Comparison of ENCODE assay signal across 2 cellular contexts in genomic region chr3:196965804-196966173, GRCh38.
TF ChIP-seq lines count a peak whose summit lies in the region.

No MANE protein-coding gene starts in this region.

TF ChIP-seq in HepG2, 621 proteins besides CTCF, POLR2A, EP300 and RAD21 (continues in another document):
- TF ChIP-seq U2AF2 (IDR thresholded peaks at IDR 0.05; ENCODE audit: low read depth, low read length) (no peak), ZFP82 (CRISPR knock-in tag; IDR thresholded peaks at IDR 0.05; ENCODE audit: borderline replicate concordance) (0 out of 2 replicates have a peak, but pooled peaks have one; percentile 41), ZNF367 (CRISPR knock-in tag; IDR thresholded peaks at IDR 0.05; ENCODE audit: borderline replicate concordance) (no peak), PAWR (CRISPR knock-in tag; IDR thresholded peaks at IDR 0.05; ENCODE audit: borderline replicate concordance) (no peak), ZNF792 (CRISPR knock-in tag; IDR thresholded peaks at IDR 0.05) (no peak), ZNF615 (CRISPR knock-in tag; IDR thresholded peaks at IDR 0.05; ENCODE audit: borderline replicate concordance) (no peak), SP1 (IDR thresholded peaks at IDR 0.05) (no peak), SP1 (CRISPR knock-in tag; IDR thresholded peaks at IDR 0.05) (no peak), PAF1 (CRISPR knock-in tag; IDR thresholded peaks at IDR 0.05) (no peak), ELF4 (CRISPR knock-in tag; IDR thresholded peaks at IDR 0.05; ENCODE audit: borderline replicate concordance) (no peak), ZNF17 (CRISPR knock-in tag; IDR thresholded peaks at IDR 0.05) (no peak), POLR2AphosphoS5 (IDR thresholded peaks at IDR 0.05; ENCODE audit: low read depth, low read length) (peak; percentile 6; the same call in 1 of the 2 replicates), ZNF12 (CRISPR knock-in tag; IDR thresholded peaks at IDR 0.05) (no peak), ZNF816 (CRISPR knock-in tag; IDR thresholded peaks at IDR 0.05; ENCODE audit: borderline replicate concordance) (peak; percentile 66; the same call in 1 of the 2 replicates), NBN (conservative IDR thresholded peaks at IDR 0.05) (no peak), GZF1 (CRISPR knock-in tag; IDR thresholded peaks at IDR 0.05) (no peak), RARA (CRISPR knock-in tag; IDR thresholded peaks at IDR 0.05) (no peak), NR2F6 (IDR thresholded peaks at IDR 0.05) (no peak), NR2F6 (CRISPR knock-in tag; IDR thresholded peaks at IDR 0.05) (no peak), ZC3H13 (CRISPR knock-in tag; IDR thresholded peaks at IDR 0.05) (peak; percentile 46; the same call in 1 of the 2 replicates), PCBP1 (IDR thresholded peaks at IDR 0.05; ENCODE audit: borderline replicate concordance, low read depth, low read length) (no peak), ZNF780A (CRISPR knock-in tag; IDR thresholded peaks at IDR 0.05) (no peak), FOXK2 (IDR thresholded peaks at IDR 0.05) (no peak), RARG (CRISPR knock-in tag; IDR thresholded peaks at IDR 0.05; ENCODE audit: low read depth) (no peak), ATF5 (CRISPR knock-in tag; IDR thresholded peaks at IDR 0.05; ENCODE audit: low read depth) (no peak), POLR2G (IDR thresholded peaks at IDR 0.05; ENCODE audit: low read depth, low read length) (peak; percentile 2; the same call in 1 of the 2 replicates), TSC22D2 (CRISPR knock-in tag; IDR thresholded peaks at IDR 0.05; ENCODE audit: borderline replicate concordance) (no peak), MYNN (CRISPR knock-in tag; IDR thresholded peaks at IDR 0.05; ENCODE audit: low read depth) (no peak), FOXJ3 (CRISPR knock-in tag; IDR thresholded peaks at IDR 0.05; ENCODE audit: borderline replicate concordance) (no peak), ZFP91 (CRISPR knock-in tag; IDR thresholded peaks at IDR 0.05; ENCODE audit: borderline replicate concordance) (no peak), ZNF383 (CRISPR knock-in tag; IDR thresholded peaks at IDR 0.05; ENCODE audit: borderline replicate concordance) (no peak), ZSCAN29 (CRISPR knock-in tag; conservative IDR thresholded peaks at IDR 0.05) (peak; percentile 63; the same call in 1 of the 2 replicates), TOPORS (CRISPR knock-in tag; IDR thresholded peaks at IDR 0.05) (no peak), FOSL1 (CRISPR knock-in tag; IDR thresholded peaks at IDR 0.05; ENCODE audit: borderline replicate concordance) (no peak)
- TF ChIP-seq, protein P1, sequence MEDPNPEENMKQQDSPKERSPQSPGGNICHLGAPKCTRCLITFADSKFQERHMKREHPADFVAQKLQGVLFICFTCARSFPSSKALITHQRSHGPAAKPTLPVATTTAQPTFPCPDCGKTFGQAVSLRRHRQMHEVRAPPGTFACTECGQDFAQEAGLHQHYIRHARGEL (CRISPR knock-in tag; IDR thresholded peaks at IDR 0.05): no peak
- TF ChIP-seq, protein P2, sequence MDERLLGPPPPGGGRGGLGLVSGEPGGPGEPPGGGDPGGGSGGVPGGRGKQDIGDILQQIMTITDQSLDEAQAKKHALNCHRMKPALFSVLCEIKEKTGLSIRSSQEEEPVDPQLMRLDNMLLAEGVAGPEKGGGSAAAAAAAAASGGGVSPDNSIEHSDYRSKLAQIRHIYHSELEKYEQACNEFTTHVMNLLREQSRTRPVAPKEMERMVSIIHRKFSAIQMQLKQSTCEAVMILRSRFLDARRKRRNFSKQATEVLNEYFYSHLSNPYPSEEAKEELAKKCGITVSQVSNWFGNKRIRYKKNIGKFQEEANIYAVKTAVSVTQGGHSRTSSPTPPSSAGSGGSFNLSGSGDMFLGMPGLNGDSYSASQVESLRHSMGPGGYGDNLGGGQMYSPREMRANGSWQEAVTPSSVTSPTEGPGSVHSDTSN (CRISPR knock-in tag; IDR thresholded peaks at IDR 0.05): no peak
- TF ChIP-seq, protein P3, sequence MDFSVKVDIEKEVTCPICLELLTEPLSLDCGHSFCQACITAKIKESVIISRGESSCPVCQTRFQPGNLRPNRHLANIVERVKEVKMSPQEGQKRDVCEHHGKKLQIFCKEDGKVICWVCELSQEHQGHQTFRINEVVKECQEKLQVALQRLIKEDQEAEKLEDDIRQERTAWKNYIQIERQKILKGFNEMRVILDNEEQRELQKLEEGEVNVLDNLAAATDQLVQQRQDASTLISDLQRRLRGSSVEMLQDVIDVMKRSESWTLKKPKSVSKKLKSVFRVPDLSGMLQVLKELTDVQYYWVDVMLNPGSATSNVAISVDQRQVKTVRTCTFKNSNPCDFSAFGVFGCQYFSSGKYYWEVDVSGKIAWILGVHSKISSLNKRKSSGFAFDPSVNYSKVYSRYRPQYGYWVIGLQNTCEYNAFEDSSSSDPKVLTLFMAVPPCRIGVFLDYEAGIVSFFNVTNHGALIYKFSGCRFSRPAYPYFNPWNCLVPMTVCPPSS (IDR thresholded peaks at IDR 0.05): no peak

TF ChIP-seq in IMR-90, 13 proteins besides CTCF, POLR2A, EP300 and RAD21:
- TF ChIP-seq MAZ (IDR thresholded peaks at IDR 0.05; ENCODE audit: borderline replicate concordance, low read depth, low read length): no peak
- TF ChIP-seq MAFK (IDR thresholded peaks at IDR 0.05; ENCODE audit: low read depth, low read length): no peak
- no peak for TF ChIP-seq BHLHE40 (IDR thresholded peaks at IDR 0.05; ENCODE audit: low read depth, low read length)
- TF ChIP-seq FOS (IDR thresholded peaks at IDR 0.05; ENCODE audit: low read depth, low read length): no peak
- TF ChIP-seq MXI1 (IDR thresholded peaks at IDR 0.05; ENCODE audit: borderline replicate concordance, low read depth, low read length): no peak
- no peak for TF ChIP-seq CHD1 (IDR thresholded peaks at IDR 0.05; ENCODE audit: low read depth, low read length)
- TF ChIP-seq SMC3 (IDR thresholded peaks at IDR 0.05; ENCODE audit: low read depth, low read length): no peak
- no peak for TF ChIP-seq USF2 (IDR thresholded peaks at IDR 0.05; ENCODE audit: low read depth, low read length)
- no peak for TF ChIP-seq NFE2L2 (IDR thresholded peaks at IDR 0.05; ENCODE audit: low read depth, low read length)
- no peak for TF ChIP-seq RCOR1 (IDR thresholded peaks at IDR 0.05; ENCODE audit: insufficient replicate concordance, low read length)
- TF ChIP-seq ELK1 (IDR thresholded peaks at IDR 0.05; ENCODE audit: borderline replicate concordance, low read depth, low read length): no peak
- no peak for TF ChIP-seq CEBPB (IDR thresholded peaks at IDR 0.05; ENCODE audit: low read depth, low read length)
- no peak for TF ChIP-seq RFX5 (IDR thresholded peaks at IDR 0.05; ENCODE audit: low read depth, low read length)
